15 cellular contexts compared by ENCODE assay signal in the genomic region with DNA sequence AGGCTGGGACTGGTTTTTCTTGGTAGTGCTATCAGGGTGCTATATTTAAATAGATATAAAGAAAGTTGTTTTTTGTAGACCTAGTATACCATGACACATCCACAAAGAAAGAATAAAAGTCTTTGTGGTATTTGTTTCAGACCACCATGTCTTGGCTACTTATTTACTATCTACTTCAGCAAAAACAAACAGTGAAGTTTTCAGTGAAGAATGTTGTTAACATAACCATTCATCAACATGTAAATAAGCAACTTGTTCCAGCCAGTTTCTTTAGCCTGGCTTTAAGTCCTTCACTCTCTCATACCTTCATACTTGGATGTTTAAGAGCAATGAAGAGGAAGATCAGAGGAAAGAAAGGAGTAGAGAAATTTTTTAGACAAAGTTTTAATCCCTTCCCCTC.
"Had no signal": no experiment of that assay in that cellular context is flagged by ENCODE, and none has a peak within 500 bp of the region (broad histone marks: within the 10 kb centered on the region; RNA-seq: fewer than 3 reads in every experiment).

No MANE protein-coding gene starts in this region.

- DNase-seq: activated effector memory CD4-positive, alpha-beta T cell treated with anti-CD3 and anti-CD28 coated beads, Interleukin-2, amount 50 U/mL, for 16 hours; activated T-cell treated with anti-CD3 and anti-CD28 coated beads, Interleukin-2, amount 50 U/mL, for 1 hour; cerebellar nuclear complex; dermis blood vessel endothelial cell; foreskin fibroblast; left ventricle myocardium superior; stimulated activated CD4-positive, alpha-beta T cell treated with anti-CD3 and anti-CD28 coated beads, Interleukin-4, amount 100 ng/mL, for 4 hours; stimulated activated naive CD8-positive, alpha-beta T cell treated with anti-CD3 and anti-CD28 coated beads, Interleukin-15, amount 100 ng/mL, for 72 hours had no signal

- ATAC-seq: activated CD4-positive, CD25-positive, alpha-beta regulatory T cell treated with anti-CD3 and anti-CD28 coated beads, Interleukin-2, amount 50 U/mL, for 24 hours; esophagus mucosa; left ventricle myocardium superior; stimulated activated naive CD8-positive, alpha-beta T cell treated with anti-CD3 and anti-CD28 coated beads, Interleukin-15, amount 100 ng/mL, for 72 hours had no signal

- H3K9ac ChIP-seq: parathyroid adenoma had no signal

- H3K4me1 Mint-ChIP-seq: stimulated activated naive CD8-positive, alpha-beta T cell treated with anti-CD3 and anti-CD28 coated beads, Interleukin-15, amount 100 ng/mL, for 72 hours had no signal

- H3K27me3 Mint-ChIP-seq: activated naive CD8-positive, alpha-beta T cell; stimulated activated naive CD8-positive, alpha-beta T cell treated with anti-CD3 and anti-CD28 coated beads, Interleukin-15, amount 100 ng/mL, for 72 hours had no signal

- H3K9me3 ChIP-seq: right atrium auricular region, thoracic aorta had no signal

- H3K4me3 Mint-ChIP-seq: activated naive CD8-positive, alpha-beta T cell; stimulated activated naive CD8-positive, alpha-beta T cell treated with anti-CD3 and anti-CD28 coated beads, Interleukin-15, amount 100 ng/mL, for 72 hours had no signal

- H3K4me1 ChIP-seq: parathyroid adenoma, right atrium auricular region had no signal

- H3K27me3 ChIP-seq: right atrium auricular region had no signal

- H3K27ac Mint-ChIP-seq: activated naive CD8-positive, alpha-beta T cell; stimulated activated naive CD8-positive, alpha-beta T cell treated with anti-CD3 and anti-CD28 coated beads, Interleukin-15, amount 100 ng/mL, for 72 hours had no signal

- H3K27ac ChIP-seq: parathyroid adenoma, right atrium auricular region, skin epidermis, thoracic aorta had no signal

- H3K36me3 ChIP-seq: right atrium auricular region, thoracic aorta had no signal

- H3K36me3 Mint-ChIP-seq: activated naive CD8-positive, alpha-beta T cell had no signal

- H3K4me3 ChIP-seq: right atrium auricular region, skin epidermis, thoracic aorta had no signal
